In genomic region chrX:67697452-67697851, GRCh38 we compare ENCODE assay signal across 21 cellular contexts.
"Had no signal": no experiment of that assay in that cellular context is flagged by ENCODE, and none has a peak within 500 bp of the region (broad histone marks: within the 10 kb centered on the region; RNA-seq: fewer than 3 reads in every experiment).

No MANE protein-coding gene starts in this region.

- H3K27ac Mint-ChIP-seq: mesothelial cell of epicardium; naive thymus-derived CD4-positive, alpha-beta T cell; natural killer cell treated with Interleukin-12 subunit alpha and Interleukin-12 subunit beta and Interleukin-15 and Interleukin-18, amount 100 ng/mL, for 72 hours; stimulated activated naive CD8-positive, alpha-beta T cell treated with anti-CD3 and anti-CD28 coated beads, Interleukin-15, Interleukin-2, amounts not matched to agents 100 ng/mL and 50 ng/mL, for 24 hours; type B pancreatic cell had no signal

- ATAC-seq: naive thymus-derived CD4-positive, alpha-beta T cell; natural killer cell treated with Interleukin-12 subunit alpha and Interleukin-12 subunit beta and Interleukin-15 and Interleukin-18, amount 100 ng/mL, for 72 hours; right lobe of liver had no signal

- H3K4me3 Mint-ChIP-seq: mesothelial cell of epicardium; naive thymus-derived CD4-positive, alpha-beta T cell; natural killer cell treated with Interleukin-12 subunit alpha and Interleukin-12 subunit beta and Interleukin-15 and Interleukin-18, amount 100 ng/mL, for 72 hours; stimulated activated naive CD8-positive, alpha-beta T cell treated with anti-CD3 and anti-CD28 coated beads, Interleukin-15, Interleukin-2, amounts not matched to agents 100 ng/mL and 50 ng/mL, for 24 hours; type B pancreatic cell had no signal

- DNase-seq: hypothalamus; islet precursor cell; left ventricle myocardium inferior; mesendoderm; naive thymus-derived CD4-positive, alpha-beta T cell; ovary; right lobe of liver; stimulated activated CD4-positive, alpha-beta T cell treated with anti-CD3 and anti-CD28 coated beads, Interleukin-1b, Interleukin-23, amount 100 ng/mL, for 48 hours; stimulated activated CD4-positive, alpha-beta T cell treated with anti-CD3 and anti-CD28 coated beads, Interleukin-2, amount 100 ng/mL, for 48 hours; stimulated activated naive CD4-positive, alpha-beta T cell; substantia nigra; uterus had no signal

- H3K9me3 Mint-ChIP-seq: natural killer cell treated with Interleukin-12 subunit alpha and Interleukin-12 subunit beta and Interleukin-15 and Interleukin-18, amount 100 ng/mL, for 72 hours; stimulated activated naive CD8-positive, alpha-beta T cell treated with anti-CD3 and anti-CD28 coated beads, Interleukin-15, Interleukin-2, amounts not matched to agents 100 ng/mL and 50 ng/mL, for 24 hours had no signal

- H3K36me3 Mint-ChIP-seq: mesothelial cell of epicardium; naive thymus-derived CD4-positive, alpha-beta T cell; natural killer cell treated with Interleukin-12 subunit alpha and Interleukin-12 subunit beta and Interleukin-15 and Interleukin-18, amount 100 ng/mL, for 72 hours; type B pancreatic cell had no signal

- H3K27me3 ChIP-seq: ovary, right atrium auricular region, uterus had no signal

- H3K27me3 Mint-ChIP-seq: naive thymus-derived CD4-positive, alpha-beta T cell; progenitor cell of endocrine pancreas; stimulated activated naive CD8-positive, alpha-beta T cell treated with anti-CD3 and anti-CD28 coated beads, Interleukin-15, Interleukin-2, amounts not matched to agents 100 ng/mL and 50 ng/mL, for 24 hours; type B pancreatic cell had no signal

- H3K4me2 ChIP-seq: smooth muscle cell had no signal

- H3K4me1 ChIP-seq: right lobe of liver had no signal

- H3K27ac ChIP-seq: left ventricle myocardium inferior, ovary, right atrium auricular region, right lobe of liver, tibial nerve had no signal

- H3K36me3 ChIP-seq: left ventricle myocardium inferior, ovary, right atrium auricular region, tibial nerve, uterus had no signal

- H3K9me3 ChIP-seq: left ventricle myocardium inferior, right atrium auricular region, right lobe of liver, tibial nerve, uterus had no signal

- H3K4me3 ChIP-seq: left ventricle myocardium inferior, lung, ovary, right atrium auricular region, right lobe of liver, smooth muscle cell, tibial nerve, uterus had no signal
